2 cellular contexts compared by ENCODE assay signal in genomic region chr19:39508629-39509028, GRCh38.
TF ChIP-seq lines count a peak whose summit lies in the region.

No MANE protein-coding gene starts in this region.

TF ChIP-seq in HEK293, 187 proteins besides CTCF, POLR2A, EP300 and RAD21:
- no peak for TF ChIP-seq SETDB1 (IDR thresholded peaks at IDR 0.05; ENCODE audit: insufficient read length, low read length)
- TF ChIP-seq ZNF121 (tag by site-specific recombination; IDR thresholded peaks at IDR 0.05) = peak; percentile 100

TF ChIP-seq in neural cell, 6 proteins besides CTCF, POLR2A, EP300 and RAD21:
- TF ChIP-seq SMC3 (conservative IDR thresholded peaks at IDR 0.05; ENCODE audit: poor library complexity) = no peak
- no peak for TF ChIP-seq EZH2 (IDR thresholded peaks at IDR 0.05; ENCODE audit: borderline replicate concordance, insufficient read depth, low read length, poor library complexity, severe bottlenecking)
- TF ChIP-seq TAF1 (IDR thresholded peaks at IDR 0.05; ENCODE audit: low read depth) = no peak
- TF ChIP-seq REST (IDR thresholded peaks at IDR 0.05; ENCODE audit: borderline replicate concordance) = no peak
- no peak for TF ChIP-seq MXI1 (conservative IDR thresholded peaks at IDR 0.05; ENCODE audit: poor library complexity, severe bottlenecking)
- TF ChIP-seq POLR2AphosphoS5 (IDR thresholded peaks at IDR 0.05) = no peak
TF ChIP-seq in neural cell: peak in this region for 0.
